ENCODE assay signal across 1 cellular context in the genomic region with DNA sequence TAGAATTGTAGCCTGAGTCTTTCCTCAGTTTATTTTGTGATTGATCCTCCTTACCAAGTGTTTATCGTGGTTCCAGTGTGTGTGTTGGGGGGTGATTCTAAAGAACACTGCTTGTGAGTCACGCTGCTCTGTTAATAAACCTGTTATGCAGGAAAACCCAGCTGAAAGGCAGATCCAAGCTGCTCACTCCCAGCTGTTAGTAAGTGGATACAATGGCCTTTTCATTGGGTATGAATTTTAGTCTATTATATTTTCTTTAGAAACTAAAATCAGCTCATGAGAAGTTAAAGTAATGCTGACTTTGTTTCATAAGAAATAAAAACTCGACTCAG.
TF ChIP-seq lines count a peak whose summit lies in the region.

No MANE protein-coding gene starts in this region.

TF ChIP-seq in GM23338, 12 proteins besides CTCF, POLR2A, EP300 and RAD21 (continued from another document):
- TF ChIP-seq, protein P1, sequence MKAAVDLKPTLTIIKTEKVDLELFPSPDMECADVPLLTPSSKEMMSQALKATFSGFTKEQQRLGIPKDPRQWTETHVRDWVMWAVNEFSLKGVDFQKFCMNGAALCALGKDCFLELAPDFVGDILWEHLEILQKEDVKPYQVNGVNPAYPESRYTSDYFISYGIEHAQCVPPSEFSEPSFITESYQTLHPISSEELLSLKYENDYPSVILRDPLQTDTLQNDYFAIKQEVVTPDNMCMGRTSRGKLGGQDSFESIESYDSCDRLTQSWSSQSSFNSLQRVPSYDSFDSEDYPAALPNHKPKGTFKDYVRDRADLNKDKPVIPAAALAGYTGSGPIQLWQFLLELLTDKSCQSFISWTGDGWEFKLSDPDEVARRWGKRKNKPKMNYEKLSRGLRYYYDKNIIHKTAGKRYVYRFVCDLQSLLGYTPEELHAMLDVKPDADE (IDR thresholded peaks at IDR 0.05): no peak
- TF ChIP-seq, protein P2, sequence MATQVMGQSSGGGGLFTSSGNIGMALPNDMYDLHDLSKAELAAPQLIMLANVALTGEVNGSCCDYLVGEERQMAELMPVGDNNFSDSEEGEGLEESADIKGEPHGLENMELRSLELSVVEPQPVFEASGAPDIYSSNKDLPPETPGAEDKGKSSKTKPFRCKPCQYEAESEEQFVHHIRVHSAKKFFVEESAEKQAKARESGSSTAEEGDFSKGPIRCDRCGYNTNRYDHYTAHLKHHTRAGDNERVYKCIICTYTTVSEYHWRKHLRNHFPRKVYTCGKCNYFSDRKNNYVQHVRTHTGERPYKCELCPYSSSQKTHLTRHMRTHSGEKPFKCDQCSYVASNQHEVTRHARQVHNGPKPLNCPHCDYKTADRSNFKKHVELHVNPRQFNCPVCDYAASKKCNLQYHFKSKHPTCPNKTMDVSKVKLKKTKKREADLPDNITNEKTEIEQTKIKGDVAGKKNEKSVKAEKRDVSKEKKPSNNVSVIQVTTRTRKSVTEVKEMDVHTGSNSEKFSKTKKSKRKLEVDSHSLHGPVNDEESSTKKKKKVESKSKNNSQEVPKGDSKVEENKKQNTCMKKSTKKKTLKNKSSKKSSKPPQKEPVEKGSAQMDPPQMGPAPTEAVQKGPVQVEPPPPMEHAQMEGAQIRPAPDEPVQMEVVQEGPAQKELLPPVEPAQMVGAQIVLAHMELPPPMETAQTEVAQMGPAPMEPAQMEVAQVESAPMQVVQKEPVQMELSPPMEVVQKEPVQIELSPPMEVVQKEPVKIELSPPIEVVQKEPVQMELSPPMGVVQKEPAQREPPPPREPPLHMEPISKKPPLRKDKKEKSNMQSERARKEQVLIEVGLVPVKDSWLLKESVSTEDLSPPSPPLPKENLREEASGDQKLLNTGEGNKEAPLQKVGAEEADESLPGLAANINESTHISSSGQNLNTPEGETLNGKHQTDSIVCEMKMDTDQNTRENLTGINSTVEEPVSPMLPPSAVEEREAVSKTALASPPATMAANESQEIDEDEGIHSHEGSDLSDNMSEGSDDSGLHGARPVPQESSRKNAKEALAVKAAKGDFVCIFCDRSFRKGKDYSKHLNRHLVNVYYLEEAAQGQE (IDR thresholded peaks at IDR 0.05; ENCODE audit: unreplicated experiment): no peak
